In genomic region chr6:26223677-26224546, GRCh38 we compare ENCODE assay signal across 8 cellular contexts.
DNase-seq lines count a peak whose midpoint lies in the region; ATAC-seq, FAIRE-seq and TF ChIP-seq lines count a peak whose summit lies in the region.

No MANE protein-coding gene starts in this region.

- H3K36me3 ChIP-seq in SK-N-MC (ENCODE audit: insufficient read depth, low read length) (no peaks in the 10 kb centered on the region), GM12878 (ENCODE audit: control insufficient read depth in 2 of 2, insufficient read depth in 2 of 2, low read length in 1 of 2) (no peaks in the 10 kb centered on the region), sigmoid colon (no peaks in the 10 kb centered on the region)

- POLR2A ChIA-PET in GM12878 (lab: Charles Lee), result interaction anchor here (0.7 to 3.8 kb wide), 9 partner anchors 8 to 250 kb away, joined by 3 to 28 read pairs (median 7); a partner anchor contains a TSS

- peak overlapping the region; percentile 90 for H2AFZ ChIP-seq in GM12878 (ENCODE audit: control insufficient read depth, low read depth, low read length)

- SMC1A ChIA-PET in GM12878 (lab: Charles Lee; ENCODE audit: uncharacterized antibody, unreplicated experiment), result interaction anchor here (0.6 to 3.0 kb wide), 12 partner anchors 9 to 340 kb away, joined by 3 to 18 read pairs (median 4); a partner anchor contains a TSS

- intact Hi-C loops in GM12878 (cut with micrococcal nuclease; ENCODE audit: unreplicated experiment), result loop anchor here (1.0 kb wide), 1 partner anchor 9 kb away; no protein-coding TSS in a partner anchor
- intact Hi-C loops in sigmoid colon (cut with DNase I), result no loop called here

- DNase-seq in EH (ENCODE audit: low read depth), result peak; percentile 96
- DNase-seq in LHCN-M2 (ENCODE audit: low read depth), result peak; percentile 93
- DNase-seq in SK-N-MC (ENCODE audit: low read depth, low spot score), result no peak
- peak; percentile 78 for DNase-seq in GM12878 (ENCODE audit: low read depth, low spot score)
- peak; percentile 18 to 71 for DNase-seq in hippocampal formation (lab: John Stamatoyannopoulos, UW)
- DNase-seq in sigmoid colon, result peak; percentile 89
- DNase-seq in NCI-H2107 treated with DMSO at 0.1 percent for 48 hours (lab: John Stamatoyannopoulos, UW; ENCODE audit: unreplicated experiment), result no peak

- peak; percentile 90 for FAIRE-seq in GM12878 (lab: Jason Lieb, UNC)

- no peak for TF ChIP-seq POLR2A in GM12878 (IDR thresholded peaks at IDR 0.05; ENCODE audit: low read depth, low read length)
- TF ChIP-seq POLR2A in sigmoid colon (IDR thresholded peaks at IDR 0.05), result peak; percentile 40 to 63

- TF ChIP-seq CTCF in GM12878 (IDR thresholded peaks at IDR 0.05 in 2 of 3, conservative IDR thresholded peaks at IDR 0.05 in 1 of 3; ENCODE audit: control insufficient read depth in 2 of 3, extremely low read depth in 1 of 3, insufficient read depth in 1 of 3, low read depth in 3 of 3, low read length in 3 of 3) (no peak), sigmoid colon (IDR thresholded peaks at IDR 0.05) (no peak)

- peaks cover 21% of the 10 kb centered on the region for H3K4me1 ChIP-seq in GM12878 (ENCODE audit: control insufficient read depth, insufficient read depth, low read length)
- peaks cover 0 to 15% (median 5%) of the 10 kb centered on the region in 4 donors for H3K4me1 ChIP-seq in sigmoid colon

- TF ChIP-seq RAD21 in GM12878 (IDR thresholded peaks at IDR 0.05; ENCODE audit: insufficient read depth, low read depth, low read length), result no peak

- RAD21 ChIA-PET in GM12878 (lab: Charles Lee; ENCODE audit: unreplicated experiment), result interaction anchor here (0.5 to 2.4 kb wide), 9 partner anchors 10 to 345 kb away, joined by 3 to 14 read pairs (median 4); a partner anchor contains a TSS

- H3K9me3 ChIP-seq in SK-N-MC (ENCODE audit: low read depth, low read length) (no peaks in the 10 kb centered on the region; the same call in 1 of the 2 replicates), GM12878 (replicated peaks; ENCODE audit: control insufficient read depth, insufficient read depth, low read length) (peaks cover 8% of the 10 kb centered on the region; the same call in 2 of the 3 replicates), sigmoid colon (no peaks in the 10 kb centered on the region)

- BruUV-seq in GM12878 (replicated peaks; lab: Mats Ljungman, UMichigan), result no TSS peak

- 0 out of 2 replicates have a peak overlapping the region, but pooled peaks have one; percentile 31 for H3K4me3 ChIP-seq in SK-N-MC
- H3K4me3 ChIP-seq in GM12878, result peak overlapping the region; percentile 79
- H3K4me3 ChIP-seq in sigmoid colon, result peak overlapping the region; percentile 35 to 59 (median 52)

- H3K9ac ChIP-seq in SK-N-MC (ENCODE audit: insufficient read length) (no peak overlapping the region), GM12878 (ENCODE audit: control insufficient read depth, insufficient read depth, low read length) (peak overlapping the region; percentile 81)

- H3K27me3 ChIP-seq in GM12878 (replicated peaks in 1 of 2; ENCODE audit: control insufficient read depth in 2 of 2, insufficient read depth in 2 of 2, low read length in 1 of 2), result no peaks in the 10 kb centered on the region
- H3K27me3 ChIP-seq in sigmoid colon, result peaks cover 0 to 7% (median 5%) of the 10 kb centered on the region in 3 donors

- peaks cover 7% of the 10 kb centered on the region for H3K79me2 ChIP-seq in GM12878 (ENCODE audit: control insufficient read depth, insufficient read depth, low read length)

- TF ChIP-seq EP300 in GM12878 (IDR thresholded peaks at IDR 0.05; ENCODE audit: borderline replicate concordance in 1 of 2, control insufficient read depth in 1 of 2, low read depth in 2 of 2, low read length in 2 of 2) (no peak), sigmoid colon (IDR thresholded peaks at IDR 0.05) (no peak)

- no peak overlapping the region for H3K27ac ChIP-seq in SK-N-MC
- H3K27ac ChIP-seq in GM12878 (ENCODE audit: control insufficient read depth, insufficient read depth), result peak overlapping the region; percentile 96
- peak overlapping the region; percentile 85 to 88 (median 86) for H3K27ac ChIP-seq in sigmoid colon

- under 1% methylated on average over 26 of the region's 26 CpGs for WGBS in GM12878 (ENCODE audit: insufficient coverage, insufficient replicate concordance, low lambda C conversion rate, missing lambda C conversion rate)
- 1% methylated on average over 26 of the region's 26 CpGs for WGBS in sigmoid colon, 2 donors

- CTCF ChIA-PET in GM12878 (lab: Yijun Ruan, JAX), result interaction anchor here (0.7 to 1.9 kb wide), 5 partner anchors 10 to 48 kb away, joined by 3 to 7 read pairs (median 3); a partner anchor contains a TSS

- ATAC-seq in GM21737 (IDR thresholded peaks at IDR 0.05; ENCODE audit: unreplicated experiment), result peak; percentile 58
- ATAC-seq in GM12878, result peak; percentile 85

- in situ Hi-C loops in GM12878 (cut with MboI), result no loop called here

- peak overlapping the region; percentile 56 for H3K4me2 ChIP-seq in GM12878 (ENCODE audit: control insufficient read depth, insufficient read depth)

- H4K20me1 ChIP-seq in GM12878 (ENCODE audit: control insufficient read depth, insufficient read depth), result no peaks in the 10 kb centered on the region

TF ChIP-seq in GM12878, 131 proteins besides CTCF, POLR2A, EP300 and RAD21 (continues in another document):
- TF ChIP-seq ASH2L (IDR thresholded peaks at IDR 0.05; ENCODE audit: borderline replicate concordance, low read depth) (peak; percentile 83; the same call in 1 of the 2 replicates), ZNF592 (IDR thresholded peaks at IDR 0.05) (0 out of 2 replicates have a peak, but pooled peaks have one; percentile 68), NFYA (IDR thresholded peaks at IDR 0.05; ENCODE audit: borderline replicate concordance, low read depth, low read length) (no peak), MYB (IDR thresholded peaks at IDR 0.05; ENCODE audit: borderline replicate concordance, low read depth, low read length) (no peak), ZSCAN29 (IDR thresholded peaks at IDR 0.05) (no peak), NR2C2 (IDR thresholded peaks at IDR 0.05; ENCODE audit: borderline replicate concordance, control insufficient read depth, insufficient read length, low read depth) (no peak), PBX3 (IDR thresholded peaks at IDR 0.05; ENCODE audit: insufficient replicate concordance, low read depth, low read length) (no peak), ZNF384 (IDR thresholded peaks at IDR 0.05; ENCODE audit: borderline replicate concordance, low read depth, low read length) (no peak), RAD51 (IDR thresholded peaks at IDR 0.05) (no peak)

Comparison
In these comparisons a context has a peak if more than half of its experiments do, and no peak if none do; other contexts are left out.
1. DNase-seq: peak in EH (single experiment), LHCN-M2 (single experiment), GM12878 (single experiment), hippocampal formation (2 of 2) and sigmoid colon (single experiment); none in SK-N-MC (single experiment) and NCI-H2107 treated with DMSO at 0.1 percent for 48 hours (single experiment).
2. Peak in every context shown above with its lines, with median percentiles within 50 percentile points of each other: H3K4me3 ChIP-seq.